In genomic region chr16:19179890-19180490, GRCh38 we compare ENCODE assay signal across 8 cellular contexts. TPM values are rescaled to one million over a fixed set of nuclear protein-coding genes. Genes with fewer than 3 reads are reported as not detected.
A peak's percentile ranks its signal among the peaks of the same experiment; 100 is the strongest.
DNase-seq lines count a peak whose midpoint lies in the region; ATAC-seq, FAIRE-seq and TF ChIP-seq lines count a peak whose summit lies in the region.

No MANE protein-coding gene starts in this region.

- no peak overlapping the region for H3K23ac ChIP-seq in mesenchymal stem cell (ENCODE audit: low read length in 2 of 2)

- no peaks in the 10 kb centered on the region for H3K36me3 ChIP-seq in mesenchymal stem cell (ENCODE audit: control insufficient read depth in 1 of 2, insufficient read depth in 2 of 2, low read depth in 1 of 2, low read length in 2 of 2)
- no peaks in the 10 kb centered on the region for H3K36me3 ChIP-seq in thoracic aorta

- no peak for FAIRE-seq in D721Med (lab: Jason Lieb, UNC)

- peak overlapping the region in 1 of 2 experiments; percentile 6 for H3K4ac ChIP-seq in mesenchymal stem cell (ENCODE audit: low read depth in 1 of 2, low read length in 2 of 2)

- no peak overlapping the region for H4K91ac ChIP-seq in mesenchymal stem cell (ENCODE audit: low read length)

- no peaks in the 10 kb centered on the region for H3K4me1 ChIP-seq in mesenchymal stem cell (ENCODE audit: control insufficient read depth, insufficient read depth, low read depth, low read length)
- no peaks in the 10 kb centered on the region for H3K4me1 ChIP-seq in thoracic aorta (ENCODE audit: control insufficient read depth in 1 of 2, low read depth in 2 of 2)

- no peak overlapping the region for H2BK5ac ChIP-seq in mesenchymal stem cell (ENCODE audit: low read depth, low read length, poor library complexity, severe bottlenecking)

- H3K14ac ChIP-seq in mesenchymal stem cell (ENCODE audit: low read length in 2 of 2) = no peak overlapping the region

- H3K9ac ChIP-seq in mesenchymal stem cell (ENCODE audit: low read length) = no peak overlapping the region

- H3K4me2 ChIP-seq in mesenchymal stem cell (ENCODE audit: low read length, poor library complexity, severe bottlenecking) = no peak overlapping the region

- H3K27ac ChIP-seq in mesenchymal stem cell (ENCODE audit: low read length, poor library complexity, severe bottlenecking) (no peak overlapping the region), thoracic aorta (no peak overlapping the region)

- H3K79me1 ChIP-seq in mesenchymal stem cell (replicated peaks; ENCODE audit: low read length, poor library complexity, severe bottlenecking) = no peaks in the 10 kb centered on the region

- no peak for ATAC-seq in thoracic aorta (ENCODE audit: insufficient number of reproducible peaks, low FRiP score, low read depth)
- ATAC-seq in HG02870 (IDR thresholded peaks at IDR 0.05; ENCODE audit: unreplicated experiment) = no peak

- no peak overlapping the region for H2AFZ ChIP-seq in mesenchymal stem cell (ENCODE audit: low read depth, low read length)

- no peak overlapping the region for H2BK12ac ChIP-seq in mesenchymal stem cell (ENCODE audit: low read length in 2 of 2)

- no peak overlapping the region for H3K18ac ChIP-seq in mesenchymal stem cell (ENCODE audit: low read depth in 1 of 2, low read length in 2 of 2)

- H2BK120ac ChIP-seq in mesenchymal stem cell (ENCODE audit: low read depth, low read length) = no peak overlapping the region

- DNase-seq in D721Med (ENCODE audit: insufficient read length, low spot score) = no peak
- peak; percentile 26 for DNase-seq in HK-2 (ENCODE audit: unreplicated experiment)
- DNase-seq in SKM-1 treated with dmso at 0.1 percent for 144 hours (lab: John Stamatoyannopoulos, UW; ENCODE audit: unreplicated experiment) = peak; percentile 94
- DNase-seq in ecto neural progenitor cell (ENCODE audit: low spot score) = peak; percentile 69
- DNase-seq in mesenchymal stem cell = peak; percentile 30
- no peak for DNase-seq in thoracic aorta (ENCODE audit: low spot score)
- DNase-seq in NCI-H2081 treated with DMSO at 0.1 percent for 48 hours (lab: John Stamatoyannopoulos, UW) = no peak

- H2AK5ac ChIP-seq in mesenchymal stem cell (ENCODE audit: low read length, severe bottlenecking) = no peak overlapping the region

- H3K27me3 ChIP-seq in mesenchymal stem cell (ENCODE audit: control insufficient read depth in 1 of 2, insufficient read depth in 1 of 2, low read length in 2 of 2) (peaks cover 0 to 16% of the 10 kb centered on the region in 2 experiments), thoracic aorta (replicated peaks; ENCODE audit: insufficient read depth) (no peaks in the 10 kb centered on the region)

- no peak overlapping the region for H2BK15ac ChIP-seq in mesenchymal stem cell (ENCODE audit: low read depth, poor library complexity, severe bottlenecking)

- TF ChIP-seq CTCF in D721Med (IDR thresholded peaks at IDR 0.05; ENCODE audit: insufficient read depth, missing control alignments) = peak; percentile 59
- peak; percentile 25 for TF ChIP-seq CTCF in thoracic aorta (IDR thresholded peaks at IDR 0.05)

- H3K4me3 ChIP-seq in mesenchymal stem cell (ENCODE audit: insufficient read depth in 1 of 2, low read depth in 1 of 2, low read length in 2 of 2) = no peak overlapping the region
- no peak overlapping the region for H3K4me3 ChIP-seq in thoracic aorta

- H3K9me3 ChIP-seq in mesenchymal stem cell (ENCODE audit: control insufficient read depth, low read length) = no peaks in the 10 kb centered on the region
- H3K9me3 ChIP-seq in thoracic aorta = no peaks in the 10 kb centered on the region

- H4K8ac ChIP-seq in mesenchymal stem cell (ENCODE audit: low read length) = no peak overlapping the region

- WGBS in mesenchymal stem cell = 76% methylated on average over 16 of the region's 20 CpGs

RNA-seq across cellular contexts. Expression of gene SYT17, which starts 11.9 kb away (rescaled TPM):
- 5.4 TPM for polyA plus RNA-seq in mesenchymal stem cell (2013, experiment 1 of 2)
- 5.0 TPM for polyA plus RNA-seq in mesenchymal stem cell (2013, experiment 2 of 2)
- total RNA-seq in thoracic aorta = 1 to 10 TPM; 1.8 to 1.9 TPM

Comparison
In these comparisons a context has a peak if more than half of its experiments do, and no peak if none do; other contexts are left out.
1. DNase-seq: peak in HK-2 (single experiment), SKM-1 treated with dmso at 0.1 percent for 144 hours (single experiment), ecto neural progenitor cell (single experiment) and mesenchymal stem cell (single experiment); none in D721Med (single experiment), thoracic aorta (single experiment) and NCI-H2081 treated with DMSO at 0.1 percent for 48 hours (single experiment).